8 cellular contexts compared by ENCODE assay signal in genomic region chr11:64859542-64860414, GRCh38. TPM values are rescaled to one million over a fixed set of nuclear protein-coding genes. Genes with fewer than 3 reads are reported as not detected.
A peak's percentile ranks its signal among the peaks of the same experiment; 100 is the strongest.
DNase-seq lines count a peak whose midpoint lies in the region; ATAC-seq, FAIRE-seq and TF ChIP-seq lines count a peak whose summit lies in the region.

No MANE protein-coding gene starts in this region.

- peak overlapping the region; percentile 55 for H2AFZ ChIP-seq in MM.1S (ENCODE audit: low read length)

- H4K20me1 ChIP-seq in MM.1S (ENCODE audit: insufficient read depth, low read length) = no peaks in the 10 kb centered on the region

- POLR2A ChIA-PET in HEK293T (lab: Yijun Ruan, JAX) = no interaction called here

- peak overlapping the region; percentile 97 for H3K27ac ChIP-seq in MM.1S (ENCODE audit: low read length)

- H3K4me1 Mint-ChIP-seq in activated naive CD8-positive, alpha-beta T cell (ENCODE audit: low read depth) = peaks cover 88% of the 10 kb centered on the region

- ATAC-seq in GM21737 (IDR thresholded peaks at IDR 0.05; ENCODE audit: unreplicated experiment) = peak; percentile 66
- ATAC-seq in left lobe of liver = no peak

- peaks cover 49% of the 10 kb centered on the region for H3K79me2 ChIP-seq in MM.1S (ENCODE audit: low read length)

- H3K4me3 Mint-ChIP-seq in activated naive CD8-positive, alpha-beta T cell = peak overlapping the region; percentile 85

- no peaks in the 10 kb centered on the region for H3K27me3 Mint-ChIP-seq in activated naive CD8-positive, alpha-beta T cell

- CTCF ChIA-PET in HEK293T (lab: Yijun Ruan, JAX) = interaction anchor here (0.5 to 1.4 kb wide), 5 partner anchors 8 to 64 kb away, joined by 3 to 4 read pairs (median 3); no protein-coding TSS in a partner anchor

- no peaks in the 10 kb centered on the region for H3K27me3 ChIP-seq in MM.1S (replicated peaks; ENCODE audit: insufficient read depth, low read length)

- peaks cover 19% of the 10 kb centered on the region for H3F3A ChIP-seq in MM.1S (ENCODE audit: insufficient read depth, low read length)

- 0 out of 2 replicates have a peak, but pooled peaks cover under 1% of the 10 kb centered on the region for H3K36me3 ChIP-seq in MM.1S (replicated peaks; ENCODE audit: insufficient read depth, low read length)

- H3K9me3 ChIP-seq in MM.1S (replicated peaks; ENCODE audit: insufficient read depth, low read length) = no peaks in the 10 kb centered on the region

- FAIRE-seq in GM18507 (lab: Jason Lieb, UNC) = peak; percentile 98

- DNase-seq in GM18507 (ENCODE audit: extremely low spot score, insufficient read length, low read depth) (peak; percentile 83), MM.1S (peak; percentile 94), left lobe of liver (ENCODE audit: low spot score) (no peak), HCEC 1CT (no peak), HEK293T (ENCODE audit: extremely low spot score) (no peak)
- peak; percentile 65 to 68 for DNase-seq in stimulated activated CD8-positive, alpha-beta memory T cell treated with anti-CD3 and anti-CD28 coated beads, Interleukin-15, amount 100 ng/mL, for 48 hours (ENCODE audit: low read depth in 2 of 2)

- H3K9ac ChIP-seq in MM.1S (ENCODE audit: low read length) = peak overlapping the region; percentile 67

- H3K4me1 ChIP-seq in MM.1S (ENCODE audit: low read length) = peaks cover 32% of the 10 kb centered on the region

- no peaks in the 10 kb centered on the region for H3K9me3 Mint-ChIP-seq in activated naive CD8-positive, alpha-beta T cell (ENCODE audit: low read depth)

- no peak for TF ChIP-seq CTCF in MM.1S (IDR thresholded peaks at IDR 0.05; ENCODE audit: low read length)

- peaks cover 5% of the 10 kb centered on the region for H3K36me3 Mint-ChIP-seq in activated naive CD8-positive, alpha-beta T cell

- H3K27ac Mint-ChIP-seq in activated naive CD8-positive, alpha-beta T cell = peak overlapping the region; percentile 96

- no peaks in the 10 kb centered on the region for H3K9me2 ChIP-seq in MM.1S (replicated peaks; ENCODE audit: insufficient read depth, low read length)

- H3K4me2 ChIP-seq in MM.1S (ENCODE audit: low read depth, low read length) = peak overlapping the region; percentile 83

- H3K4me3 ChIP-seq in MM.1S (ENCODE audit: low read length) = peak overlapping the region; percentile 39

TF ChIP-seq in HEK293T, 16 proteins besides CTCF, POLR2A, EP300 and RAD21:
- TF ChIP-seq HDGF (IDR thresholded peaks at IDR 0.05; ENCODE audit: borderline replicate concordance) (no peak), FOXA1 (IDR thresholded peaks at IDR 0.05) (no peak), LEF1 (IDR thresholded peaks at IDR 0.05; ENCODE audit: borderline replicate concordance) (no peak), ZNF384 (IDR thresholded peaks at IDR 0.05) (no peak), BHLHE40 (IDR thresholded peaks at IDR 0.05; ENCODE audit: borderline replicate concordance) (no peak), PKNOX1 (IDR thresholded peaks at IDR 0.05) (no peak), NFRKB (IDR thresholded peaks at IDR 0.05) (no peak), ARNT (IDR thresholded peaks at IDR 0.05) (no peak), SP1 (IDR thresholded peaks at IDR 0.05) (no peak), L3MBTL2 (conservative IDR thresholded peaks at IDR 0.05) (no peak), TARDBP (IDR thresholded peaks at IDR 0.05) (no peak), ELF4 (IDR thresholded peaks at IDR 0.05) (no peak), SUZ12 (IDR thresholded peaks at IDR 0.05) (no peak)

RNA-seq across cellular contexts. Expression of gene CDC42BPG, which starts 15.3 kb away (rescaled TPM):
- total RNA-seq in left lobe of liver = 1.2 TPM

RNA-seq across cellular contexts. Expression of gene EHD1, which starts 18.6 kb away (rescaled TPM):
- 29.9 TPM for total RNA-seq in left lobe of liver

RNA-seq across cellular contexts. Expression of gene MEN1, which starts 49.4 kb away (rescaled TPM):
- 24.0 TPM for total RNA-seq in left lobe of liver

RNA-seq across cellular contexts. Expression of gene MAP4K2, which starts 56.8 kb away (rescaled TPM):
- 6.6 TPM for total RNA-seq in left lobe of liver

RNA-seq across cellular contexts. Expression of gene ATG2A, which starts 57.2 kb away (rescaled TPM):
- 34.0 TPM for total RNA-seq in left lobe of liver

Comparison
In these comparisons a context has a peak if more than half of its experiments do, and no peak if none do; other contexts are left out.
1. DNase-seq: peak in GM18507 (single experiment), MM.1S (single experiment) and stimulated activated CD8-positive, alpha-beta memory T cell treated with anti-CD3 and anti-CD28 coated beads, Interleukin-15, amount 100 ng/mL, for 48 hours (2 of 2); none in left lobe of liver (single experiment), HCEC 1CT (single experiment) and HEK293T (single experiment).